8 cellular contexts compared by ENCODE assay signal in genomic region chr15:72685925-72686794, GRCh38. TPM values are rescaled to one million over a fixed set of nuclear protein-coding genes. Genes with fewer than 3 reads are reported as not detected.
DNase-seq lines count a peak whose midpoint lies in the region; ATAC-seq and TF ChIP-seq lines count a peak whose summit lies in the region.

BBS4 (plus strand) TSS chr15:72686207; CDS start chr15:72686228, 21 bp downstream.
HIGD2B (minus strand) TSS chr15:72686182; CDS start chr15:72676374, 9,808 bp downstream.

- H3K27ac ChIP-seq in VCaP = peak within 1 kb of the TSS; percentile 88

- intact Hi-C loops in left colon (cut with DNase I, micrococcal nuclease) = no loop called here

- ATAC-seq in HG03175 (IDR thresholded peaks at IDR 0.05; ENCODE audit: unreplicated experiment) (peak; percentile 97), left colon (peak; percentile 93)

- no peak for TF ChIP-seq CTCF in VCaP (conservative IDR thresholded peaks at IDR 0.05)

- DNase-seq in activated gamma-delta T cell treated with Interleukin-2 at 50 U/mL for 16 hours (peak; percentile 84), activated gamma-delta T cell (lab: John Stamatoyannopoulos, UW) (no peak), cerebellum (ENCODE audit: low spot score) (peak; percentile 85), left colon (peak; percentile 88 to 93), NCI-H2196 (lab: John Stamatoyannopoulos, UW; ENCODE audit: unreplicated experiment) (no peak)
- peak; percentile 76 to 82 for DNase-seq in stimulated activated CD4-positive, alpha-beta T cell treated with anti-CD3 and anti-CD28 coated beads, Interleukin-2, amount 100 ng/mL, for 48 hours

RNA-seq across cellular contexts. Expression of gene BBS4, which starts in this region (rescaled TPM):
- total RNA-seq in cerebellum (55.5 TPM), left colon (1 to 10 TPM; 8.3 to 9.0 TPM)

RNA-seq across cellular contexts. Expression of gene HIGD2B, which starts in this region (rescaled TPM):
- total RNA-seq in cerebellum = not detected
- not detected for total RNA-seq in left colon

Comparison
In these comparisons a context has a peak if more than half of its experiments do, and no peak if none do; other contexts are left out.
1. DNase-seq: peak in activated gamma-delta T cell treated with Interleukin-2 at 50 U/mL for 16 hours (single experiment), cerebellum (single experiment), left colon (2 of 2) and stimulated activated CD4-positive, alpha-beta T cell treated with anti-CD3 and anti-CD28 coated beads, Interleukin-2, amount 100 ng/mL, for 48 hours (2 of 2); none in activated gamma-delta T cell (single experiment) and NCI-H2196 (single experiment).